Comparison of ENCODE assay signal across 23 cellular contexts in genomic region chr2:235373171-235373570, GRCh38.
"Had no signal": no experiment of that assay in that cellular context is flagged by ENCODE, and none has a peak within 500 bp of the region (broad histone marks: within the 10 kb centered on the region; RNA-seq: fewer than 3 reads in every experiment).

No MANE protein-coding gene starts in this region.

- DNase-seq: activated CD4-positive, alpha-beta T cell treated with anti-CD3 and anti-CD28 coated beads, Interleukin-2, amount 10 ng/mL, durations not matched to agents 24 days and 14 days; activated CD4-positive, CD25-positive, alpha-beta regulatory T cell; activated CD8-positive, alpha-beta memory T cell treated with anti-CD3 and anti-CD28 coated beads, Interleukin-2, amount 10 ng/mL, durations not matched to agents 7 days and 5 days; activated CD8-positive, alpha-beta T cell treated with anti-CD3 and anti-CD28 coated beads for 36 hours; activated gamma-delta T cell; activated T-cell treated with anti-CD3 and anti-CD28 coated beads for 4 hours; anterior cingulate cortex; body of pancreas; cortex of kidney; foreskin keratinocyte; immature natural killer cell; midbrain; ovary; stimulated activated CD4-positive, alpha-beta T cell treated with anti-CD3 and anti-CD28 coated beads, Interleukin-12 subunit alpha, Interleukin-12 subunit beta, amount 100 ng/mL, for 4 hours; stimulated activated CD4-positive, alpha-beta T cell treated with anti-CD3 and anti-CD28 coated beads, Interleukin-4, amount 100 ng/mL, for 4 hours; stimulated activated naive CD8-positive, alpha-beta T cell treated with anti-CD3 and anti-CD28 coated beads, Interleukin-15, Interleukin-2, amounts not matched to agents 100 U/mL and 50 U/mL, for 24 hours; substantia nigra; T-helper 17 cell; tibial artery had no signal

- H3K27me3 ChIP-seq: body of pancreas, foreskin keratinocyte, ovary, right atrium auricular region had no signal

- H3K36me3 ChIP-seq: cardiac muscle cell, neutrophil, ovary, prostate gland, right atrium auricular region, tibial artery had no signal

- ATAC-seq: activated CD8-positive, alpha-beta memory T cell treated with anti-CD3 and anti-CD28 coated beads, Interleukin-2, amount 10 ng/mL, durations not matched to agents 7 days and 5 days; activated CD8-positive, alpha-beta T cell treated with anti-CD3 and anti-CD28 coated beads for 36 hours; body of pancreas; foreskin keratinocyte; stimulated activated naive CD8-positive, alpha-beta T cell treated with anti-CD3 and anti-CD28 coated beads, Interleukin-15, Interleukin-2, amounts not matched to agents 100 U/mL and 50 U/mL, for 24 hours; T-helper 17 cell had no signal

- H3K4me3 ChIP-seq: body of pancreas, cardiac muscle cell, ovary, prostate gland, right atrium auricular region, tibial artery had no signal
